In the genomic region with DNA sequence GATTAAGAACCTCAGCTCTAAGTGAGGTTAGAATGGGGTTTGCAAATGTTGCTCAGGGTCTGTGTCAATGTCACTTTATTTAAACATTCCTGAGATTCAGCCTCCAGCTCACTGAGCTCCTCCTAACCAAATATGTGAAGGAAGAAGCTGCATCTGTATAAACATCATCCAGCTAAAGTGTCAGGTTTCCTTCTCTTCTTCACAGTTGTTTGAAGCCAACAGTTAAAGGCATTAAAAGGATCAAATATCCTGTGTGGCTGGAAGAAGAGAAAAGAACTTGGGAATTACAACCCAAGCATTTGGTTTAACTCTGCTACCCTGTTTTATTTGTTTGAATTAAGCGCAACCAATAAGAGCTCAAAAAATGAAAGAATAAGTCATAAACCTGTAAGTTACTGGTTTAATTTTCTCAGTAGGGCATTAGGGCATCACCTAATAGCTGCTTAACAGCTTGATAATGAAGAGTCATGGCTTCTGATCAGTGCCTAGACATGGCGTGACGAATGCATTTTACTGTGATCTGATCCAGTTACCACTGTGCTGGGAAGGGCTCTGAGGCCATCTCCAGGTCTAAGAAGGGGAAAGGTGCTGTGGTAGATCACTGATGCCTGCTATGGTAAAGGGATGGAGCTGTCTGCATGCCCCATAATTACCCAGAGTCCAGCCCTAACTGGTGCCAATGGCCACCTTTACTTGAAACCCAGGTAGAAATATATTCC, we compare ENCODE assay signal across 21 cellular contexts.
DNase-seq lines count a peak whose midpoint lies in the region; ATAC-seq and TF ChIP-seq lines count a peak whose summit lies in the region.
"Had no signal": no experiment of that assay in that cellular context is flagged by ENCODE, and none has a peak within 500 bp of the region (broad histone marks: within the 10 kb centered on the region; RNA-seq: fewer than 3 reads in every experiment).

No MANE protein-coding gene starts in this region.

- TF ChIP-seq CTCF in HEK293 (tag by site-specific recombination; IDR thresholded peaks at IDR 0.05), result no peak
- no peak for TF ChIP-seq CTCF in neural progenitor cell (IDR thresholded peaks at IDR 0.05)

- CTCF ChIA-PET in HEK293 (lab: Yijun Ruan, JAX), result interaction anchor here (0.6 to 1.7 kb wide), 7 partner anchors 12 to 275 kb away, joined by 3 to 7 read pairs (median 4); no protein-coding TSS in a partner anchor

- H3K27me3 Mint-ChIP-seq in neural progenitor cell (ENCODE audit: insufficient read depth, low read depth), result peaks cover 4% of the 10 kb centered on the region

- no peak for ATAC-seq in GM19023 (IDR thresholded peaks at IDR 0.05; ENCODE audit: unreplicated experiment)
- ATAC-seq: activated T-cell treated with anti-CD3 and anti-CD28 coated beads, Interleukin-2, amount 50 U/mL, for 4 hours; K562; left colon had no signal

- peaks cover 22% of the 10 kb centered on the region for H3K4me1 Mint-ChIP-seq in neural progenitor cell
- H3K4me1 Mint-ChIP-seq: CD8-positive, alpha-beta memory T cell had no signal

- H3K4me3 Mint-ChIP-seq in neural progenitor cell, result no peak overlapping the region
- H3K4me3 Mint-ChIP-seq: activated T-cell treated with anti-CD3 and anti-CD28 coated beads, Interleukin-2, amount 50 U/mL, for 4 hours; CD8-positive, alpha-beta memory T cell; neural crest cell; T-helper 1 cell treated with Interleukin-12 subunit alpha and Interleukin-12 subunit beta and Interleukin-4 antibody, amounts not matched to agents 30 μg/mL and 1 μg/mL, for 36 hours had no signal

- no peak overlapping the region for H3K27ac ChIP-seq in HEK293 (ENCODE audit: extremely low read depth, low read depth, low read length)
- no peak overlapping the region for H3K27ac ChIP-seq in neural progenitor cell
- no peak overlapping the region for H3K27ac ChIP-seq in substantia nigra (ENCODE audit: low read depth, low read length, poor library complexity, severe bottlenecking)
- H3K27ac ChIP-seq: ascending aorta, thoracic aorta had no signal

- no peaks in the 10 kb centered on the region for H3K9me3 Mint-ChIP-seq in neural progenitor cell
- H3K9me3 Mint-ChIP-seq: activated T-cell treated with anti-CD3 and anti-CD28 coated beads, Interleukin-2, amount 50 U/mL, for 4 hours; CD8-positive, alpha-beta memory T cell; T-helper 1 cell treated with Interleukin-12 subunit alpha and Interleukin-12 subunit beta and Interleukin-4 antibody, amounts not matched to agents 30 μg/mL and 1 μg/mL, for 36 hours had no signal

- peak; percentile 88 for DNase-seq in NCI-H524 treated with DMSO at 0.1 percent for 48 hours (lab: John Stamatoyannopoulos, UW)
- peak; percentile 55 for DNase-seq in dedifferentiated amniotic fluid mesenchymal stem cell (ENCODE audit: extremely low spot score)
- DNase-seq in neural progenitor cell (ENCODE audit: low spot score), result no peak
- DNase-seq in T-helper 9 cell, result no peak
- no peak for DNase-seq in NCI-H2081 treated with DMSO at 0.1 percent for 48 hours (lab: John Stamatoyannopoulos, UW)
- DNase-seq in substantia nigra (lab: John Stamatoyannopoulos, UW), result no peak
- DNase-seq: activated CD4-positive, alpha-beta T cell treated with anti-CD3 and anti-CD28 coated beads for 48 hours; activated T-cell treated with anti-CD3 and anti-CD28 coated beads, Interleukin-2, amount 50 U/mL, for 4 hours; CD8-positive, alpha-beta memory T cell; effector CD4-positive, alpha-beta T cell; left colon; NCI-H1694 treated with DMSO at 0.1 percent for 48 hours; OCI-M1; small intestine had no signal

- peak overlapping the region; percentile 6 for H2AFZ ChIP-seq in neural progenitor cell (replicated peaks)

- H3K4me1 ChIP-seq in HEK293 (ENCODE audit: control insufficient read depth, insufficient read depth, low read length) (no peaks in the 10 kb centered on the region), neural progenitor cell (peaks cover 15% of the 10 kb centered on the region)

- peak overlapping the region; percentile 62 for H3K4me2 ChIP-seq in neural progenitor cell

- no peaks in the 10 kb centered on the region for H4K20me1 ChIP-seq in neural progenitor cell (ENCODE audit: low read depth)

- H3K9ac ChIP-seq in neural progenitor cell, result no peak overlapping the region

- no peaks in the 10 kb centered on the region for H3F3A ChIP-seq in neural progenitor cell (ENCODE audit: low read depth)

- no peak overlapping the region for H3K4me3 ChIP-seq in HEK293 (ENCODE audit: low read depth, low read length)
- no peak overlapping the region for H3K4me3 ChIP-seq in neural progenitor cell
- H3K4me3 ChIP-seq: ascending aorta, K562, thoracic aorta had no signal

- no peak overlapping the region for H3K27ac Mint-ChIP-seq in neural progenitor cell
- H3K27ac Mint-ChIP-seq: CD8-positive, alpha-beta memory T cell; T-helper 1 cell treated with Interleukin-12 subunit alpha and Interleukin-12 subunit beta and Interleukin-4 antibody, amounts not matched to agents 30 μg/mL and 1 μg/mL, for 36 hours had no signal

- H3K36me3 ChIP-seq in HEK293 (ENCODE audit: control insufficient read depth in 2 of 2, insufficient read depth in 1 of 2, low read length in 2 of 2), result no peaks in the 10 kb centered on the region
- H3K36me3 ChIP-seq in neural progenitor cell, result no peaks in the 10 kb centered on the region
- H3K36me3 ChIP-seq: ascending aorta, thoracic aorta had no signal

- H3K27me3 ChIP-seq in neural progenitor cell, result no peaks in the 10 kb centered on the region
- H3K27me3 ChIP-seq: ascending aorta had no signal

- POLR2A ChIA-PET in HEK293 (lab: Yijun Ruan, JAX), result interaction anchor here (1.0 to 1.2 kb wide), 2 partner anchors 166 to 168 kb away, joined by 4 read pairs; no protein-coding TSS in a partner anchor

- H3K36me3 Mint-ChIP-seq in neural progenitor cell, result no peaks in the 10 kb centered on the region
- H3K36me3 Mint-ChIP-seq: CD8-positive, alpha-beta memory T cell had no signal

- H3K79me2 ChIP-seq in neural progenitor cell (ENCODE audit: low read depth), result no peaks in the 10 kb centered on the region

- H3K9me3 ChIP-seq in HEK293 (ENCODE audit: control insufficient read depth, insufficient read depth, low read depth, low read length) (no peaks in the 10 kb centered on the region), neural progenitor cell (ENCODE audit: low read depth) (no peaks in the 10 kb centered on the region)
- H3K9me3 ChIP-seq: ascending aorta, thoracic aorta had no signal

TF ChIP-seq in HEK293, 187 proteins besides CTCF, POLR2A, EP300 and RAD21 (continues in another document):
- TF ChIP-seq ZNF274 (IDR thresholded peaks at IDR 0.05; ENCODE audit: low read length) (no peak), ZNF274 (tag by site-specific recombination; IDR thresholded peaks at IDR 0.05; ENCODE audit: borderline replicate concordance) (no peak), ZSCAN30 (tag by site-specific recombination; IDR thresholded peaks at IDR 0.05) (peak; percentile 91), GFI1B (tag by site-specific recombination; IDR thresholded peaks at IDR 0.05) (no peak), ZNF302 (tag by site-specific recombination; IDR thresholded peaks at IDR 0.05; ENCODE audit: low read depth) (no peak), ZNF624 (tag by site-specific recombination; IDR thresholded peaks at IDR 0.05) (no peak), HOXA7 (CRISPR knock-in tag; IDR thresholded peaks at IDR 0.05; ENCODE audit: borderline replicate concordance) (no peak), ZXDB (tag by site-specific recombination; IDR thresholded peaks at IDR 0.05) (no peak), ZNF2 (tag by site-specific recombination; IDR thresholded peaks at IDR 0.05) (peak; percentile 99), ZNF266 (tag by site-specific recombination; IDR thresholded peaks at IDR 0.05; ENCODE audit: low read depth) (no peak), REPIN1 (tag by site-specific recombination; IDR thresholded peaks at IDR 0.05; ENCODE audit: low read depth) (no peak), YY1 (tag by site-specific recombination; IDR thresholded peaks at IDR 0.05) (no peak), ZNF621 (tag by site-specific recombination; IDR thresholded peaks at IDR 0.05) (no peak)
- TF ChIP-seq, protein P1, sequence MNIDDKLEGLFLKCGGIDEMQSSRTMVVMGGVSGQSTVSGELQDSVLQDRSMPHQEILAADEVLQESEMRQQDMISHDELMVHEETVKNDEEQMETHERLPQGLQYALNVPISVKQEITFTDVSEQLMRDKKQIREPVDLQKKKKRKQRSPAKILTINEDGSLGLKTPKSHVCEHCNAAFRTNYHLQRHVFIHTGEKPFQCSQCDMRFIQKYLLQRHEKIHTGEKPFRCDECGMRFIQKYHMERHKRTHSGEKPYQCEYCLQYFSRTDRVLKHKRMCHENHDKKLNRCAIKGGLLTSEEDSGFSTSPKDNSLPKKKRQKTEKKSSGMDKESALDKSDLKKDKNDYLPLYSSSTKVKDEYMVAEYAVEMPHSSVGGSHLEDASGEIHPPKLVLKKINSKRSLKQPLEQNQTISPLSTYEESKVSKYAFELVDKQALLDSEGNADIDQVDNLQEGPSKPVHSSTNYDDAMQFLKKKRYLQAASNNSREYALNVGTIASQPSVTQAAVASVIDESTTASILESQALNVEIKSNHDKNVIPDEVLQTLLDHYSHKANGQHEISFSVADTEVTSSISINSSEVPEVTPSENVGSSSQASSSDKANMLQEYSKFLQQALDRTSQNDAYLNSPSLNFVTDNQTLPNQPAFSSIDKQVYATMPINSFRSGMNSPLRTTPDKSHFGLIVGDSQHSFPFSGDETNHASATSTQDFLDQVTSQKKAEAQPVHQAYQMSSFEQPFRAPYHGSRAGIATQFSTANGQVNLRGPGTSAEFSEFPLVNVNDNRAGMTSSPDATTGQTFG (tag by site-specific recombination; IDR thresholded peaks at IDR 0.05; ENCODE audit: borderline replicate concordance), result no peak
- TF ChIP-seq, protein P2, sequence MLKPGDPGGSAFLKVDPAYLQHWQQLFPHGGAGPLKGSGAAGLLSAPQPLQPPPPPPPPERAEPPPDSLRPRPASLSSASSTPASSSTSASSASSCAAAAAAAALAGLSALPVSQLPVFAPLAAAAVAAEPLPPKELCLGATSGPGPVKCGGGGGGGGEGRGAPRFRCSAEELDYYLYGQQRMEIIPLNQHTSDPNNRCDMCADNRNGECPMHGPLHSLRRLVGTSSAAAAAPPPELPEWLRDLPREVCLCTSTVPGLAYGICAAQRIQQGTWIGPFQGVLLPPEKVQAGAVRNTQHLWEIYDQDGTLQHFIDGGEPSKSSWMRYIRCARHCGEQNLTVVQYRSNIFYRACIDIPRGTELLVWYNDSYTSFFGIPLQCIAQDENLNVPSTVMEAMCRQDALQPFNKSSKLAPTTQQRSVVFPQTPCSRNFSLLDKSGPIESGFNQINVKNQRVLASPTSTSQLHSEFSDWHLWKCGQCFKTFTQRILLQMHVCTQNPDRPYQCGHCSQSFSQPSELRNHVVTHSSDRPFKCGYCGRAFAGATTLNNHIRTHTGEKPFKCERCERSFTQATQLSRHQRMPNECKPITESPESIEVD (tag by site-specific recombination; IDR thresholded peaks at IDR 0.05), result peak; percentile 51

Comparison
In these comparisons a context has a peak if more than half of its experiments do, and no peak if none do; other contexts are left out.
1. DNase-seq: peak in NCI-H524 treated with DMSO at 0.1 percent for 48 hours (single experiment) and dedifferentiated amniotic fluid mesenchymal stem cell (single experiment); none in neural progenitor cell (single experiment), T-helper 9 cell (single experiment), NCI-H2081 treated with DMSO at 0.1 percent for 48 hours (single experiment) and substantia nigra (0 of 49).